In the genomic region with DNA sequence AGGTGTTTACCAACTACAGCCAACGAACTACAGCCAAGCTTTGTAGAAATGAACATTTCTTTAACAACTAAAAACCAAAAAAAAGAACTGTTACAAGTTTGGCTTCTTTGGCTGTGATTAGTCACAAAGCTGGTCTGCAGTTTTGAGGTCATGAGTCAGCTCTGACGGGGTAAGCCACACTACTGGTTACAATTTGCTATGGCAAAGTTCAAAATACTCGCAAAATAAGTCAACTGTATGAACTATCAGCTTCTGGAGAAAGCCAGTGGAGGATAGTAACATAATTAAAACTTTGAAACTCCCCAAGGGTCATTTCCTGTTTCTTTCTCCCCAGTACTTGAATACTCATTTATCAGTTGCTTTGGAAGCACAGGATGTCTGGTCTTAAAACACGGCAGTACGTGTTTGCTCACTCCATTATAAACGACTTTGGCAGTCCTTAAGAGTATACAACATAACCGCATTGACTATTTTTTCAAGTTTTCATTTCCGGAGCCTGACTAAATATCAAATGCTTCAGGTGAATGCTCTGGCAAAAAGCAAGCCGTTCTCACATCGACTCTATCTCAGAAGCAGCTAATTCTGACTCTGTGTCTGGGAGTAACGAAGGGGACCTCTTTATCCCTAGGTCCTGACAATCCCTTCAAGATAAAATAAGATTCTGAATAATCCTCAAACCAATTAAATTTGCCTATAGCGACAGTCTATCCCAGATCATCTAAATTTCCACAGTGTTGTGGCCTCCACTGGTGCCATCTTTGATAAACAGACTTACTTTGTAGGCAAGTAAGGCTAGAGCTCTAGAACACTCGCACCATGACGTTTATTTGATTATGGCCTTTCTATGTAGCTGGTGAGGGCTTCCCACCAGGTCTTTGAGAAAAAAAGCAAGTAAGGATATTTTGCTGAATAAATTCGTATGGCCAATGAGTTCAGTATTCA, we compare ENCODE assay signal across 1 cellular context.
A peak's percentile ranks its signal among the peaks of the same experiment; 100 is the strongest.
TF ChIP-seq lines count a peak whose summit lies in the region.

No MANE protein-coding gene starts in this region.

TF ChIP-seq in HCT116, 20 proteins besides CTCF, POLR2A, EP300 and RAD21 (continued from another document):
- TF ChIP-seq, protein P1, sequence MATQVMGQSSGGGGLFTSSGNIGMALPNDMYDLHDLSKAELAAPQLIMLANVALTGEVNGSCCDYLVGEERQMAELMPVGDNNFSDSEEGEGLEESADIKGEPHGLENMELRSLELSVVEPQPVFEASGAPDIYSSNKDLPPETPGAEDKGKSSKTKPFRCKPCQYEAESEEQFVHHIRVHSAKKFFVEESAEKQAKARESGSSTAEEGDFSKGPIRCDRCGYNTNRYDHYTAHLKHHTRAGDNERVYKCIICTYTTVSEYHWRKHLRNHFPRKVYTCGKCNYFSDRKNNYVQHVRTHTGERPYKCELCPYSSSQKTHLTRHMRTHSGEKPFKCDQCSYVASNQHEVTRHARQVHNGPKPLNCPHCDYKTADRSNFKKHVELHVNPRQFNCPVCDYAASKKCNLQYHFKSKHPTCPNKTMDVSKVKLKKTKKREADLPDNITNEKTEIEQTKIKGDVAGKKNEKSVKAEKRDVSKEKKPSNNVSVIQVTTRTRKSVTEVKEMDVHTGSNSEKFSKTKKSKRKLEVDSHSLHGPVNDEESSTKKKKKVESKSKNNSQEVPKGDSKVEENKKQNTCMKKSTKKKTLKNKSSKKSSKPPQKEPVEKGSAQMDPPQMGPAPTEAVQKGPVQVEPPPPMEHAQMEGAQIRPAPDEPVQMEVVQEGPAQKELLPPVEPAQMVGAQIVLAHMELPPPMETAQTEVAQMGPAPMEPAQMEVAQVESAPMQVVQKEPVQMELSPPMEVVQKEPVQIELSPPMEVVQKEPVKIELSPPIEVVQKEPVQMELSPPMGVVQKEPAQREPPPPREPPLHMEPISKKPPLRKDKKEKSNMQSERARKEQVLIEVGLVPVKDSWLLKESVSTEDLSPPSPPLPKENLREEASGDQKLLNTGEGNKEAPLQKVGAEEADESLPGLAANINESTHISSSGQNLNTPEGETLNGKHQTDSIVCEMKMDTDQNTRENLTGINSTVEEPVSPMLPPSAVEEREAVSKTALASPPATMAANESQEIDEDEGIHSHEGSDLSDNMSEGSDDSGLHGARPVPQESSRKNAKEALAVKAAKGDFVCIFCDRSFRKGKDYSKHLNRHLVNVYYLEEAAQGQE (IDR thresholded peaks at IDR 0.05; ENCODE audit: low read depth), result no peak
- TF ChIP-seq ZNF274 (IDR thresholded peaks at IDR 0.05; ENCODE audit: low read depth, low read length) (no peak), JUND (IDR thresholded peaks at IDR 0.05) (peak; percentile 61; the same call in 1 of the 2 replicates)
